Comparison of ENCODE assay signal across 14 cellular contexts in the genomic region with DNA sequence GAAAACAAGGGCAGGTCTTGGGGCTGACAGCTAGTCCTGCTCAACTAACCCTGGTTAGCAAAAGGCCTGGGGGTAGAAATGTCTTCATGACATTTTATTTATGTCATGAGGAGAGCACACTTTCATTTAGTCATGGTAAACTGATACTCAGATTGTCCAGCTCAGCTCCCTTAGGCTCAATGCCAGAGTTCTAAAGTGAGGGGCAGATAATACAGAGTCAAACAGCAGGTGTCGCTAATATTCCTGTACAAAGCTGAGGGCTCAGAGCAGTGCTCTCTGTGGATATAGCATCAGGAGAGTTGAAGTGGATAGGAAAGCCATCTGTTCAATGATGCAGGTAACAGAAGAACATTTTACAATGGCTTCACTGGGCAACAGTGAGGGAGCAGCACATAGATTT. TPM values are rescaled to one million over a fixed set of nuclear protein-coding genes. Genes with fewer than 3 reads are reported as not detected.
DNase-seq lines count a peak whose midpoint lies in the region; ATAC-seq and TF ChIP-seq lines count a peak whose summit lies in the region.
"Had no signal": no experiment of that assay in that cellular context is flagged by ENCODE, and none has a peak within 500 bp of the region (broad histone marks: within the 10 kb centered on the region; RNA-seq: fewer than 3 reads in every experiment).

No MANE protein-coding gene starts in this region.

- H3K9me2 ChIP-seq in Loucy (replicated peaks; ENCODE audit: low read depth, low read length), result no peaks in the 10 kb centered on the region
- no peaks in the 10 kb centered on the region for H3K9me2 ChIP-seq in PC-3 (replicated peaks; ENCODE audit: low read length)

- no peaks in the 10 kb centered on the region for H4K20me1 ChIP-seq in Loucy (ENCODE audit: insufficient read depth, low read length, poor library complexity, severe bottlenecking)
- no peaks in the 10 kb centered on the region for H4K20me1 ChIP-seq in PC-3 (ENCODE audit: low read length)

- BruUV-seq in PC-3 (replicated peaks; lab: Mats Ljungman, UMichigan), result no TSS peak

- peak; percentile 4 for DNase-seq in G401 (ENCODE audit: low spot score)
- DNase-seq in PC-3, result peak; percentile 19
- peak; percentile 12 for DNase-seq in iPS-NIHi11 (ENCODE audit: low spot score)
- DNase-seq in foreskin fibroblast, result no peak
- DNase-seq in brain microvascular endothelial cell, result no peak
- no peak for DNase-seq in left lobe of liver (ENCODE audit: low spot score)
- DNase-seq: central memory CD4-positive, alpha-beta T cell; MV-4-11; nucleus accumbens had no signal

- no peak overlapping the region for H3K9ac ChIP-seq in Loucy (ENCODE audit: low read depth, low read length, poor library complexity, severe bottlenecking)
- H3K9ac ChIP-seq in PC-3 (ENCODE audit: low read length), result no peak overlapping the region

- CTCF ChIA-PET in PC-3 (lab: Charles Lee), result no interaction called here

- no peak overlapping the region for H3K4me2 ChIP-seq in Loucy (ENCODE audit: low read depth, low read length, poor library complexity, severe bottlenecking)
- no peak overlapping the region for H3K4me2 ChIP-seq in PC-3 (ENCODE audit: low read length)
- H3K4me2 ChIP-seq: hepatocyte had no signal

- H3F3A ChIP-seq in Loucy (ENCODE audit: low read depth) (no peaks in the 10 kb centered on the region), PC-3 (ENCODE audit: low read length, unreplicated experiment) (no peaks in the 10 kb centered on the region)

- ATAC-seq in PC-3, result no peak
- no peak for ATAC-seq in HG03460 (IDR thresholded peaks at IDR 0.05; ENCODE audit: unreplicated experiment)
- no peak for ATAC-seq in left lobe of liver

- H3K27ac ChIP-seq in PC-3 (ENCODE audit: low read length), result no peak overlapping the region
- no peak overlapping the region for H3K27ac ChIP-seq in brain microvascular endothelial cell
- H3K27ac ChIP-seq: hepatocyte, tibial nerve had no signal

- TF ChIP-seq CTCF in Loucy (conservative IDR thresholded peaks at IDR 0.05; ENCODE audit: low read length), result peak; percentile 16; the same call in 1 of the 2 replicates
- no peak for TF ChIP-seq CTCF in PC-3 (conservative IDR thresholded peaks at IDR 0.05; ENCODE audit: low read depth, low read length)
- TF ChIP-seq CTCF in foreskin fibroblast (IDR thresholded peaks at IDR 0.05; ENCODE audit: low read depth, low read length), result no peak
- TF ChIP-seq CTCF in brain microvascular endothelial cell (IDR thresholded peaks at IDR 0.05; ENCODE audit: low read depth, low read length, missing control alignments), result no peak

- H3K27me3 ChIP-seq in Loucy (ENCODE audit: insufficient read depth, low read length, poor library complexity, severe bottlenecking), result no peaks in the 10 kb centered on the region
- peaks cover 27% of the 10 kb centered on the region; the same call in 1 of the 2 replicates for H3K27me3 ChIP-seq in PC-3 (ENCODE audit: low read length)
- peaks cover 8% of the 10 kb centered on the region for H3K27me3 ChIP-seq in brain microvascular endothelial cell (replicated peaks)
- H3K27me3 ChIP-seq: hepatocyte, tibial nerve had no signal

- no peak overlapping the region for H2AFZ ChIP-seq in Loucy (ENCODE audit: low read length)
- no peak overlapping the region for H2AFZ ChIP-seq in PC-3 (ENCODE audit: low read length)
- H2AFZ ChIP-seq: hepatocyte had no signal

- in situ Hi-C loops in G401 (cut with HindIII; ENCODE audit: low sequenced_read_pairs), result no loop called here
- in situ Hi-C loops in brain microvascular endothelial cell (cut with HindIII; ENCODE audit: low pct_ligation_motif_present, low sequenced_read_pairs), result no loop called here

- POLR2A ChIA-PET in PC-3 (lab: Charles Lee; ENCODE audit: unreplicated experiment), result interaction anchor here (0.6 kb wide), 1 partner anchor 9 kb away, joined by 3 read pairs; no protein-coding TSS in a partner anchor

- intact Hi-C loops in PC-3 (cut with micrococcal nuclease), result no loop called here

- H3K9me3 ChIP-seq in Loucy (ENCODE audit: insufficient read depth, low read depth, low read length) (no peaks in the 10 kb centered on the region), PC-3 (ENCODE audit: low read length) (no peaks in the 10 kb centered on the region)
- H3K9me3 ChIP-seq: tibial nerve had no signal

- H3K36me3 ChIP-seq in Loucy (ENCODE audit: insufficient read depth, low read length) (no peaks in the 10 kb centered on the region), PC-3 (ENCODE audit: low read depth, low read length) (no peaks in the 10 kb centered on the region), brain microvascular endothelial cell (replicated peaks) (no peaks in the 10 kb centered on the region)
- H3K36me3 ChIP-seq: tibial nerve had no signal

- H3K4me3 ChIP-seq in Loucy (ENCODE audit: low read length, poor library complexity, severe bottlenecking) (no peak overlapping the region), PC-3 (ENCODE audit: low read length) (no peak overlapping the region), foreskin fibroblast (ENCODE audit: low read depth in 1 of 2, low read length in 2 of 2) (no peak overlapping the region), brain microvascular endothelial cell (ENCODE audit: low read depth, low read length) (no peak overlapping the region)
- H3K4me3 ChIP-seq: hepatocyte, lung, tibial nerve had no signal

- no peaks in the 10 kb centered on the region for H3K79me2 ChIP-seq in Loucy (ENCODE audit: insufficient read depth, low read length)
- no peaks in the 10 kb centered on the region for H3K79me2 ChIP-seq in PC-3 (ENCODE audit: low read length)
- H3K79me2 ChIP-seq: hepatocyte had no signal

- H3K4me1 ChIP-seq in Loucy (ENCODE audit: insufficient read depth, low read length, poor library complexity, severe bottlenecking) (no peaks in the 10 kb centered on the region), PC-3 (ENCODE audit: insufficient read depth, low read length) (no peaks in the 10 kb centered on the region)
- H3K4me1 ChIP-seq: tibial nerve had no signal

RNA-seq across cellular contexts. Expression of a gene that starts 26.8 kb away (rescaled TPM):
- total RNA-seq in G401 (2014; rRNA removed; shearing (Covaris generic)), result not detected in 2 replicates
- not detected in 2 replicates for total RNA-seq in PC-3 (2014; rRNA removed)
- total RNA-seq in left lobe of liver, result not detected

Comparison
In these comparisons a context has a peak if more than half of its experiments do, and no peak if none do; other contexts are left out.
1. DNase-seq: peak in G401 (single experiment), PC-3 (single experiment) and iPS-NIHi11 (single experiment); none in foreskin fibroblast (0 of 2), brain microvascular endothelial cell (single experiment) and left lobe of liver (single experiment).